ENCODE assay signal across 27 cellular contexts in the genomic region with DNA sequence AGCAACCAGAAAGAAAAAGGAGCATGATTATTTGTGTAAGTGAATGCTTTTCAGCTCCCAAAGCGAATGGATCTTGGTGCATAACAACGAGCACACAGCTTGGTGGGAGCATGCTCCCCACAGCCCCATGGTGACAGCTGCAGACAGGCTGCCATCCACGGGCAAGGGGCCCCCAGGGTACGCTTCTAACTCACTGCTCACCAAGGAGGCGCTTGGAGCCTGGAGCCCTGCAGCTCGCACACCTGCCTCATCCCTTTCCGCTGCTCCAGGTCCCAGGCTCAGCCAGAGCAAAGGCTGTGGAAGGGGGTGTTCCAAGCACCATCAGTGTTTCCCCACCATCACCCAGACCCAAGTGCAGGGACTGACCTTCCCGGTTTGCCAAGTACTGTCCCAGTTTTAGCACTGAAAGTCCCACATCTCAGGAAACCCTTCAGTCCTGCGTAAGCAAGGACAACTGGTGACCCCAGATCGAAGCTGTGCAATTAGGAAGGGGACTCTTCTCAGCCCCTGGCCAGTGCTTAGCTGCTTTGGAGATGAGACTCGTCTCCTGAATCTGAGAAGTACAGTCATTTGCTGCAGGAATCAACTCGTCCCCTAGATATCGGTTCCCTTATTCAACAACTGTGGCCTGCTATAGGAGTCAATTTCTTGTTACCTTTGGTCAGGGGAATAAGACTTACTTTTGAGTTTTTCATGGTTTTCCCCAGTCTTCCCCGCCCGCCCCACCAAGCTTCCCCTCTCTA. TPM values are rescaled to one million over a fixed set of nuclear protein-coding genes. Genes with fewer than 3 reads are reported as not detected.
A peak's percentile ranks its signal among the peaks of the same experiment; 100 is the strongest.
DNase-seq lines count a peak whose midpoint lies in the region; ATAC-seq, FAIRE-seq and TF ChIP-seq lines count a peak whose summit lies in the region.
"Had no signal": no experiment of that assay in that cellular context is flagged by ENCODE, and none has a peak within 500 bp of the region (broad histone marks: within the 10 kb centered on the region; RNA-seq: fewer than 3 reads in every experiment).

No MANE protein-coding gene starts in this region.

- peaks cover 59% of the 10 kb centered on the region for H3K36me3 Mint-ChIP-seq in activated CD4-positive, alpha-beta T cell treated with anti-CD3 and anti-CD28 coated beads for 36 hours (ENCODE audit: low read depth)
- H3K36me3 Mint-ChIP-seq in endothelial cell (ENCODE audit: low read depth, unreplicated experiment) = peaks cover 65% of the 10 kb centered on the region
- H3K36me3 Mint-ChIP-seq in stimulated activated memory B cell treated with anti-CD40 and anti-IgM and Interleukin-4, amounts not matched to agents 10 μg/mL and 1 μg/mL and 100 μg/mL, for 72 hours = peaks cover 72% of the 10 kb centered on the region
- peaks cover 54% of the 10 kb centered on the region for H3K36me3 Mint-ChIP-seq in activated T-cell treated with anti-CD3 and anti-CD28 coated beads, Interleukin-2, amount 50 U/mL, for 4 hours (ENCODE audit: insufficient read depth)

- CTCF ChIA-PET in activated CD4-positive, alpha-beta T cell treated with anti-CD3 and anti-CD28 coated beads for 36 hours (lab: Charles Lee) = interaction anchor here (0.6 kb wide), 1 partner anchor 70 kb away, joined by 3 read pairs; no protein-coding TSS in a partner anchor

- no peak for TF ChIP-seq CTCF in endothelial cell (IDR thresholded peaks at IDR 0.05; ENCODE audit: unreplicated experiment)

- no peak for DNase-seq in activated CD4-positive, alpha-beta T cell treated with anti-CD3 and anti-CD28 coated beads for 36 hours
- DNase-seq in activated CD4-positive, alpha-beta T cell treated with anti-CD3 and anti-CD28 coated beads for 4 hours = no peak
- DNase-seq in NCI-H2171 treated with DMSO at 0.1 percent for 48 hours (lab: John Stamatoyannopoulos, UW) = peak; percentile 64
- DNase-seq in endothelial cell (ENCODE audit: low spot score) = no peak
- no peak for DNase-seq in RCC 7860 (ENCODE audit: low spot score)
- no peak for DNase-seq in HPDE6-E6E7 (ENCODE audit: extremely low spot score)
- DNase-seq in activated T-cell treated with anti-CD3 and anti-CD28 coated beads, Interleukin-2, amount 50 U/mL, for 4 hours = no peak
- DNase-seq: activated naive CD4-positive, alpha-beta T cell treated with anti-CD3 and anti-CD28 coated beads, Interleukin-2, amount 50 U/mL, for 16 hours; colonic mucosa; DMS153; foreskin fibroblast; heart right ventricle; left colon; mammary epithelial cell; MG63; NCI-H1417 treated with DMSO at 0.1 percent for 48 hours; NCI-H2081; NCI-H345; NCI-H774; right lobe of liver; stimulated activated CD4-positive, alpha-beta T cell treated with anti-CD3 and anti-CD28 coated beads, Interleukin-2, amount 100 ng/mL, for 48 hours had no signal

- H3K9me3 Mint-ChIP-seq in activated CD4-positive, alpha-beta T cell treated with anti-CD3 and anti-CD28 coated beads for 36 hours (ENCODE audit: low read depth) = peaks cover 3% of the 10 kb centered on the region
- H3K9me3 Mint-ChIP-seq in endothelial cell (ENCODE audit: unreplicated experiment) = no peaks in the 10 kb centered on the region
- peaks cover 2% of the 10 kb centered on the region for H3K9me3 Mint-ChIP-seq in stimulated activated memory B cell treated with anti-CD40 and anti-IgM and Interleukin-4, amounts not matched to agents 10 μg/mL and 1 μg/mL and 100 μg/mL, for 72 hours
- peaks cover 4% of the 10 kb centered on the region for H3K9me3 Mint-ChIP-seq in activated T-cell treated with anti-CD3 and anti-CD28 coated beads, Interleukin-2, amount 50 U/mL, for 4 hours

- peak overlapping the region; percentile 29 for H3K27ac Mint-ChIP-seq in activated CD4-positive, alpha-beta T cell treated with anti-CD3 and anti-CD28 coated beads for 36 hours
- no peak overlapping the region for H3K27ac Mint-ChIP-seq in endothelial cell (ENCODE audit: unreplicated experiment)
- peak overlapping the region; percentile 80 for H3K27ac Mint-ChIP-seq in stimulated activated memory B cell treated with anti-CD40 and anti-IgM and Interleukin-4, amounts not matched to agents 10 μg/mL and 1 μg/mL and 100 μg/mL, for 72 hours
- H3K27ac Mint-ChIP-seq: T-helper 1 cell treated with Interleukin-12 subunit alpha and Interleukin-12 subunit beta and Interleukin-4 antibody, amounts not matched to agents 30 μg/mL and 1 μg/mL, for 36 hours had no signal

- no peaks in the 10 kb centered on the region for H3K4me1 Mint-ChIP-seq in activated CD4-positive, alpha-beta T cell treated with anti-CD3 and anti-CD28 coated beads for 36 hours
- peaks cover 4% of the 10 kb centered on the region for H3K4me1 Mint-ChIP-seq in endothelial cell (ENCODE audit: unreplicated experiment)
- H3K4me1 Mint-ChIP-seq in stimulated activated memory B cell treated with anti-CD40 and anti-IgM and Interleukin-4, amounts not matched to agents 10 μg/mL and 1 μg/mL and 100 μg/mL, for 72 hours = peaks cover 59% of the 10 kb centered on the region
- H3K4me1 Mint-ChIP-seq in activated T-cell treated with anti-CD3 and anti-CD28 coated beads, Interleukin-2, amount 50 U/mL, for 4 hours (ENCODE audit: low read depth) = peaks cover 3% of the 10 kb centered on the region
- H3K4me1 Mint-ChIP-seq: neural crest cell had no signal

- H3K4me3 Mint-ChIP-seq in activated CD4-positive, alpha-beta T cell treated with anti-CD3 and anti-CD28 coated beads for 36 hours = no peak overlapping the region
- H3K4me3 Mint-ChIP-seq in endothelial cell (ENCODE audit: unreplicated experiment) = peak overlapping the region; percentile 65
- H3K4me3 Mint-ChIP-seq in stimulated activated memory B cell treated with anti-CD40 and anti-IgM and Interleukin-4, amounts not matched to agents 10 μg/mL and 1 μg/mL and 100 μg/mL, for 72 hours = peak overlapping the region; percentile 10
- H3K4me3 Mint-ChIP-seq in activated T-cell treated with anti-CD3 and anti-CD28 coated beads, Interleukin-2, amount 50 U/mL, for 4 hours = no peak overlapping the region
- H3K4me3 Mint-ChIP-seq: neural crest cell; T-helper 1 cell treated with Interleukin-12 subunit alpha and Interleukin-12 subunit beta and Interleukin-4 antibody, amounts not matched to agents 30 μg/mL and 1 μg/mL, for 36 hours had no signal

- no peak for ATAC-seq in activated CD4-positive, alpha-beta T cell treated with anti-CD3 and anti-CD28 coated beads for 36 hours
- peak; percentile 53 for ATAC-seq in stimulated activated memory B cell treated with anti-CD40 and anti-IgM and Interleukin-4, amounts not matched to agents 10 μg/mL and 1 μg/mL and 100 μg/mL, for 72 hours
- ATAC-seq in activated T-cell treated with anti-CD3 and anti-CD28 coated beads, Interleukin-2, amount 50 U/mL, for 4 hours = no peak
- ATAC-seq: esophagus mucosa, HCT116, K562, left colon, right lobe of liver had no signal

- intact Hi-C loops in activated CD4-positive, alpha-beta T cell treated with anti-CD3 and anti-CD28 coated beads for 36 hours (cut with DNase I, micrococcal nuclease) = no loop called here

- no peaks in the 10 kb centered on the region for H3K27me3 Mint-ChIP-seq in activated CD4-positive, alpha-beta T cell treated with anti-CD3 and anti-CD28 coated beads for 36 hours
- H3K27me3 Mint-ChIP-seq in endothelial cell (ENCODE audit: unreplicated experiment) = peaks cover 13% of the 10 kb centered on the region
- H3K27me3 Mint-ChIP-seq in stimulated activated memory B cell treated with anti-CD40 and anti-IgM and Interleukin-4, amounts not matched to agents 10 μg/mL and 1 μg/mL and 100 μg/mL, for 72 hours = no peaks in the 10 kb centered on the region
- H3K27me3 Mint-ChIP-seq in activated T-cell treated with anti-CD3 and anti-CD28 coated beads, Interleukin-2, amount 50 U/mL, for 4 hours (ENCODE audit: low read depth) = no peaks in the 10 kb centered on the region

- no peak for FAIRE-seq in RCC 7860 (lab: Jason Lieb, UNC)
- FAIRE-seq: K562 had no signal

- POLR2A ChIA-PET in activated CD4-positive, alpha-beta T cell treated with anti-CD3 and anti-CD28 coated beads for 36 hours (lab: Charles Lee) = interaction anchor here (0.6 kb wide), 1 partner anchor 594 kb away, joined by 8 read pairs; no protein-coding TSS in a partner anchor

RNA-seq across cellular contexts. Expression of a gene that starts 50.0 kb away (rescaled TPM):
- total RNA-seq in activated CD4-positive, alpha-beta T cell treated with anti-CD3 and anti-CD28 coated beads for 36 hours = 10 to 100 TPM; 23.0 to 24.6 TPM
- total RNA-seq in endothelial cell (ENCODE audit: unreplicated experiment) = 39.5 TPM
- 10 to 100 TPM; 36.2 to 37.8 (median 36.9) TPM for total RNA-seq in activated T-cell treated with anti-CD3 and anti-CD28 coated beads, Interleukin-2, amount 50 U/mL, for 4 hours

Comparison
In these comparisons a context has a peak if more than half of its experiments do, and no peak if none do; other contexts are left out.
1. H3K4me3 Mint-ChIP-seq: peak in endothelial cell (single experiment) and stimulated activated memory B cell treated with anti-CD40 and anti-IgM and Interleukin-4, amounts not matched to agents 10 μg/mL and 1 μg/mL and 100 μg/mL, for 72 hours (single experiment); none in activated CD4-positive, alpha-beta T cell treated with anti-CD3 and anti-CD28 coated beads for 36 hours (single experiment) and activated T-cell treated with anti-CD3 and anti-CD28 coated beads, Interleukin-2, amount 50 U/mL, for 4 hours (single experiment).